8 cellular contexts compared by ENCODE assay signal in genomic region chr6:82362868-82363267, GRCh38. TPM values are rescaled to one million over a fixed set of nuclear protein-coding genes. Genes with fewer than 3 reads are reported as not detected.
DNase-seq lines count a peak whose midpoint lies in the region; ATAC-seq and TF ChIP-seq lines count a peak whose summit lies in the region.

No MANE protein-coding gene starts in this region.

- DNase-seq in ELF-1 (ENCODE audit: low read depth, low spot score) (peak; percentile 20), RWPE2 (ENCODE audit: low spot score) (no peak), fibroblast of peridontal ligament (ENCODE audit: extremely low read depth) (peak; percentile 98), prostate gland (ENCODE audit: low spot score) (no peak), COR-L47 (lab: John Stamatoyannopoulos, UW) (no peak), OCI-M2 (lab: John Stamatoyannopoulos, UW; ENCODE audit: unreplicated experiment) (no peak), DMS114 treated with DMSO at 0.1 percent for 48 hours (lab: John Stamatoyannopoulos, UW; ENCODE audit: unreplicated experiment) (no peak)
- DNase-seq in central memory CD4-positive, alpha-beta T cell = no peak

- H3K36me3 ChIP-seq in RWPE2 (ENCODE audit: low read depth) = peaks cover 36% of the 10 kb centered on the region
- no peaks in the 10 kb centered on the region for H3K36me3 ChIP-seq in prostate gland

- peaks cover 29% of the 10 kb centered on the region for H3K4me1 ChIP-seq in RWPE2 (ENCODE audit: insufficient read depth, poor library complexity, severe bottlenecking)
- H3K4me1 ChIP-seq in prostate gland (replicated peaks) = no peaks in the 10 kb centered on the region

- no peaks in the 10 kb centered on the region for H3K9me3 ChIP-seq in RWPE2 (ENCODE audit: severe bottlenecking)
- no peaks in the 10 kb centered on the region for H3K9me3 ChIP-seq in prostate gland

- intact Hi-C loops in prostate gland (cut with DNase I) = loop anchor here (5.0 kb wide), 1 partner anchor 704 kb away; the partner anchor contains the start of genes DOP1A and UBE3D

- H3K27ac ChIP-seq in RWPE2 (ENCODE audit: poor library complexity, severe bottlenecking) = peak overlapping the region; percentile 93
- H3K27ac ChIP-seq in prostate gland = no peak overlapping the region

- WGBS in prostate gland = under 1% methylated on average over 8 of the region's 8 CpGs

- TF ChIP-seq CTCF in RWPE2 (IDR thresholded peaks at IDR 0.05; ENCODE audit: poor library complexity, severe bottlenecking) = no peak
- no peak for TF ChIP-seq CTCF in prostate gland (IDR thresholded peaks at IDR 0.05)

- ATAC-seq in RWPE2 (ENCODE audit: low read depth) = peak; percentile 4; the same call in 1 of the 3 replicates

- H3K27me3 ChIP-seq in RWPE2 (ENCODE audit: insufficient read depth, poor library complexity, severe bottlenecking) = no peaks in the 10 kb centered on the region
- H3K27me3 ChIP-seq in prostate gland (replicated peaks; ENCODE audit: insufficient read depth) = no peaks in the 10 kb centered on the region

- H3K4me3 ChIP-seq in RWPE2 (ENCODE audit: severe bottlenecking) (peak overlapping the region; percentile 93), prostate gland (peak overlapping the region; percentile 65 to 67)

- TF ChIP-seq POLR2A in prostate gland (IDR thresholded peaks at IDR 0.05) = no peak

RNA-seq across cellular contexts. Expression of gene TPBG, which starts 0.7 kb away (rescaled TPM):
- 10 to 100 TPM; 21.0 to 24.7 TPM for total RNA-seq in prostate gland

Comparison
In these comparisons a context has a peak if more than half of its experiments do, and no peak if none do; other contexts are left out.
1. DNase-seq: peak in ELF-1 (single experiment) and fibroblast of peridontal ligament (single experiment); none in RWPE2 (single experiment), prostate gland (single experiment), central memory CD4-positive, alpha-beta T cell (single experiment), COR-L47 (single experiment), OCI-M2 (single experiment) and DMS114 treated with DMSO at 0.1 percent for 48 hours (single experiment).